ENCODE assay signal across 11 cellular contexts in the genomic region with DNA sequence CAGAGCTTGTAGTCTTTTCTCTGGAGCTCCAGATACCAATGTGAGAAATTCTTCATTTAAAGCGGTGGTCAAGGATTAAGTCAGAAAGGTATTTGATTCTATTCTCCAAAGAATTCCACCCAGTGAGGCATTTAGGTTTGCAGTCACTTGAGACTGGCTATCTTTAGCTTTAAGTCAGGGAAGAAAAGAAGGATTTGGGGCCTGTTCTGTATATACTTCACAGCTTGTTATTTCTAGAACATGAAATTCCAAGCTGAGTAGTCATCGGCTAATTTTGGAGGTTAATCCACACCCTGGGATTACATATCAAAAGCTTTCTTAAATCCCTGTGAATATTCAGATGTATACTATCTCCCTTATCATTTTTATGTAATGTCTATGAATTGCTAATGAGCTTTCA. TPM values are rescaled to one million over a fixed set of nuclear protein-coding genes. Genes with fewer than 3 reads are reported as not detected.
DNase-seq lines count a peak whose midpoint lies in the region; ATAC-seq and TF ChIP-seq lines count a peak whose summit lies in the region.
"Had no signal": no experiment of that assay in that cellular context is flagged by ENCODE, and none has a peak within 500 bp of the region (broad histone marks: within the 10 kb centered on the region; RNA-seq: fewer than 3 reads in every experiment).

No MANE protein-coding gene starts in this region.

- H3K4me3 ChIP-seq in GM23338 = no peak overlapping the region
- H3K4me3 ChIP-seq in SJCRH30 = no peak overlapping the region
- peak overlapping the region; percentile 13 for H3K4me3 ChIP-seq in psoas muscle

- intact Hi-C loops in psoas muscle (cut with DNase I) = loop anchor here in 1 of 2 donors (5.0 kb wide), 2 partner anchors 37 to 57 kb away; a partner anchor contains a TSS

- H3K9me3 ChIP-seq in SJCRH30 (replicated peaks) (no peaks in the 10 kb centered on the region), psoas muscle (no peaks in the 10 kb centered on the region)

- H3K9me2 ChIP-seq in GM23338 (ENCODE audit: insufficient read depth) = no peaks in the 10 kb centered on the region

- 31 to 51% (median 36%) methylated on average over 2 of the region's 2 CpGs for WGBS in psoas muscle, 3 donors

- no peak overlapping the region for H3K4me3 Mint-ChIP-seq in GM23338
- no peak overlapping the region for H3K4me3 Mint-ChIP-seq in nephron progenitor cell
- no peak overlapping the region for H3K4me3 Mint-ChIP-seq in activated naive CD4-positive, alpha-beta T cell treated with anti-CD3 and anti-CD28 coated beads, Interleukin-2, amount 10 ng/mL, durations not matched to agents 7 days and 5 days
- H3K4me3 Mint-ChIP-seq: activated T-helper 17 cell treated with anti-CD3 and anti-CD28 coated beads, Interleukin-2, amount 50 U/mL, for 72 hours; CD4-positive, alpha-beta memory T cell had no signal

- H3K4me2 ChIP-seq in GM23338 = no peak overlapping the region

- no peak overlapping the region for H2AFZ ChIP-seq in GM23338

- no peaks in the 10 kb centered on the region for H4K20me1 ChIP-seq in GM23338 (replicated peaks; ENCODE audit: insufficient read depth)

- H3K36me3 ChIP-seq in GM23338 (ENCODE audit: insufficient read depth) = no peaks in the 10 kb centered on the region
- no peaks in the 10 kb centered on the region for H3K36me3 ChIP-seq in SJCRH30
- peaks cover 4 to 42% of the 10 kb centered on the region in 2 donors for H3K36me3 ChIP-seq in psoas muscle (ENCODE audit: insufficient read depth in 1 of 2, low read depth in 1 of 2)

- H3K27ac Mint-ChIP-seq in GM23338 = no peak overlapping the region
- no peak overlapping the region for H3K27ac Mint-ChIP-seq in nephron progenitor cell
- no peak overlapping the region for H3K27ac Mint-ChIP-seq in activated naive CD4-positive, alpha-beta T cell treated with anti-CD3 and anti-CD28 coated beads, Interleukin-2, amount 10 ng/mL, durations not matched to agents 7 days and 5 days
- H3K27ac Mint-ChIP-seq: activated T-helper 17 cell treated with anti-CD3 and anti-CD28 coated beads, Interleukin-2, amount 50 U/mL, for 72 hours had no signal

- no peak overlapping the region for H3K27ac ChIP-seq in GM23338 (ENCODE audit: low read depth)
- peak overlapping the region; percentile 65 for H3K27ac ChIP-seq in SJCRH30
- H3K27ac ChIP-seq in psoas muscle = peak overlapping the region; percentile 80

- peak; percentile 38; the same call in 2 of the 3 replicates for ATAC-seq in GM23338
- ATAC-seq in psoas muscle = peak in 3 of 4 donors; percentile 45 to 61 (median 45)
- ATAC-seq: activated T-helper 17 cell treated with anti-CD3 and anti-CD28 coated beads, Interleukin-2, amount 50 U/mL, for 72 hours had no signal

- TF ChIP-seq CTCF in GM23338 (conservative IDR thresholded peaks at IDR 0.05; ENCODE audit: low read depth in 2 of 2) (no peak), psoas muscle (IDR thresholded peaks at IDR 0.05) (no peak), nephron progenitor cell (IDR thresholded peaks at IDR 0.05) (no peak)

- no peaks in the 10 kb centered on the region for H3F3A ChIP-seq in GM23338 (replicated peaks; ENCODE audit: low read depth)

- H3K27me3 ChIP-seq in GM23338 (ENCODE audit: insufficient read depth) (no peaks in the 10 kb centered on the region), SJCRH30 (no peaks in the 10 kb centered on the region), psoas muscle (ENCODE audit: insufficient read depth in 3 of 3, low read length in 2 of 3) (no peaks in the 10 kb centered on the region)

- H3K79me2 ChIP-seq in GM23338 (replicated peaks; ENCODE audit: insufficient read depth) = no peaks in the 10 kb centered on the region

- H3K4me1 Mint-ChIP-seq in GM23338 (peaks cover 10% of the 10 kb centered on the region), nephron progenitor cell (peaks cover 35% of the 10 kb centered on the region)
- H3K4me1 Mint-ChIP-seq in activated naive CD4-positive, alpha-beta T cell treated with anti-CD3 and anti-CD28 coated beads, Interleukin-2, amount 10 ng/mL, durations not matched to agents 7 days and 5 days = no peaks in the 10 kb centered on the region
- H3K4me1 Mint-ChIP-seq: activated T-helper 17 cell treated with anti-CD3 and anti-CD28 coated beads, Interleukin-2, amount 50 U/mL, for 72 hours; CD4-positive, alpha-beta memory T cell had no signal

- DNase-seq in GM23338 (ENCODE audit: low spot score) (peak; percentile 32), SJCRH30 (peak in 1 of 2 experiments; percentile 32), fibroblast of gingiva (ENCODE audit: low read depth) (peak; percentile 1), psoas muscle (no peak), nephron progenitor cell (no peak), HuH-7 (ENCODE audit: low spot score) (no peak), pons (ENCODE audit: low spot score) (no peak)
- no peak for DNase-seq in activated naive CD4-positive, alpha-beta T cell treated with anti-CD3 and anti-CD28 coated beads, Interleukin-2, amount 10 ng/mL, durations not matched to agents 7 days and 5 days
- DNase-seq: activated CD4-positive, alpha-beta T cell treated with anti-CD3 and anti-CD28 coated beads, Interleukin-2, amount 50 U/mL, for 1 hour; CD4-positive, alpha-beta memory T cell had no signal

- H3K9me3 Mint-ChIP-seq in GM23338 = no peaks in the 10 kb centered on the region
- no peaks in the 10 kb centered on the region for H3K9me3 Mint-ChIP-seq in nephron progenitor cell
- H3K9me3 Mint-ChIP-seq in activated naive CD4-positive, alpha-beta T cell treated with anti-CD3 and anti-CD28 coated beads, Interleukin-2, amount 10 ng/mL, durations not matched to agents 7 days and 5 days = no peaks in the 10 kb centered on the region
- H3K9me3 Mint-ChIP-seq: activated T-helper 17 cell treated with anti-CD3 and anti-CD28 coated beads, Interleukin-2, amount 50 U/mL, for 72 hours; CD4-positive, alpha-beta memory T cell had no signal

- no peaks in the 10 kb centered on the region for H3K27me3 Mint-ChIP-seq in GM23338 (ENCODE audit: insufficient read depth, low read depth, poor library complexity)
- peaks cover 3% of the 10 kb centered on the region for H3K27me3 Mint-ChIP-seq in nephron progenitor cell (ENCODE audit: low read depth, poor library complexity)
- H3K27me3 Mint-ChIP-seq in activated naive CD4-positive, alpha-beta T cell treated with anti-CD3 and anti-CD28 coated beads, Interleukin-2, amount 10 ng/mL, durations not matched to agents 7 days and 5 days = no peaks in the 10 kb centered on the region
- H3K27me3 Mint-ChIP-seq: activated T-helper 17 cell treated with anti-CD3 and anti-CD28 coated beads, Interleukin-2, amount 50 U/mL, for 72 hours; CD4-positive, alpha-beta memory T cell had no signal

- no peaks in the 10 kb centered on the region for H3K4me1 ChIP-seq in GM23338 (ENCODE audit: insufficient read depth)
- H3K4me1 ChIP-seq in SJCRH30 = peaks cover 16% of the 10 kb centered on the region
- H3K4me1 ChIP-seq in psoas muscle = peaks cover 11% of the 10 kb centered on the region

- CTCF ChIA-PET in activated naive CD4-positive, alpha-beta T cell treated with anti-CD3 and anti-CD28 coated beads, Interleukin-2, amount 10 ng/mL, durations not matched to agents 7 days and 5 days (lab: Charles Lee) = interaction anchor here (0.9 to 1.4 kb wide), 3 partner anchors 20 to 66 kb away, joined by 3 to 5 read pairs (median 4); no protein-coding TSS in a partner anchor

- no peaks in the 10 kb centered on the region for H3K36me3 Mint-ChIP-seq in GM23338 (ENCODE audit: low read depth)
- no peaks in the 10 kb centered on the region for H3K36me3 Mint-ChIP-seq in nephron progenitor cell (ENCODE audit: low read depth)
- H3K36me3 Mint-ChIP-seq in activated naive CD4-positive, alpha-beta T cell treated with anti-CD3 and anti-CD28 coated beads, Interleukin-2, amount 10 ng/mL, durations not matched to agents 7 days and 5 days = no peaks in the 10 kb centered on the region
- H3K36me3 Mint-ChIP-seq: CD4-positive, alpha-beta memory T cell had no signal

TF ChIP-seq in GM23338, 12 proteins besides CTCF, POLR2A, EP300 and RAD21 (continues in another document):
- TF ChIP-seq EZH2 (IDR thresholded peaks at IDR 0.05; ENCODE audit: low read depth, unreplicated experiment) (no peak), ZNF331 (CRISPR knock-in tag; IDR thresholded peaks at IDR 0.05; ENCODE audit: low read depth) (no peak), EZH2phosphoT487 (IDR thresholded peaks at IDR 0.05; ENCODE audit: unreplicated experiment) (no peak)

RNA-seq across cellular contexts. Expression of a gene that starts 39.4 kb away (rescaled TPM):
- 0.08 and 0.38 TPM in 2 replicates for total RNA-seq in GM23338 (2014; rRNA removed; shearing (Covaris generic))
- polyA plus RNA-seq in GM23338 (2016; fragmentation: Nextera tagmentation; extraction: Ambion mirVana) = 0.21 and 0.27 TPM in 2 replicates
- 0.06 and 0.23 TPM in 2 replicates for total RNA-seq in SJCRH30 (2014; rRNA removed; shearing (Covaris generic))
- total RNA-seq in psoas muscle = 100 to 1,000 TPM; 388 to 842 (median 567) TPM
- 100 to 1,000 TPM in 2 of 3 donors, 10 to 100 TPM in 1; 54.8 to 209 (median 117) TPM for polyA plus RNA-seq in psoas muscle

Comparison
In these comparisons a context has a peak if more than half of its experiments do, and no peak if none do; other contexts are left out.
1. DNase-seq: peak in GM23338 (single experiment) and fibroblast of gingiva (single experiment); none in psoas muscle (0 of 2), nephron progenitor cell (single experiment), HuH-7 (single experiment), pons (single experiment) and activated naive CD4-positive, alpha-beta T cell treated with anti-CD3 and anti-CD28 coated beads, Interleukin-2, amount 10 ng/mL, durations not matched to agents 7 days and 5 days (single experiment).
2. RNA of a gene that starts 39.4 kb away (total RNA-seq): 388 to 842 TPM in psoas muscle; 0.08 to 0.38 TPM in GM23338 and 0.06 to 0.23 TPM in SJCRH30; every median in the first group is over 100 times any median in the second.